ENCODE assay signal across 32 cellular contexts in the genomic region with DNA sequence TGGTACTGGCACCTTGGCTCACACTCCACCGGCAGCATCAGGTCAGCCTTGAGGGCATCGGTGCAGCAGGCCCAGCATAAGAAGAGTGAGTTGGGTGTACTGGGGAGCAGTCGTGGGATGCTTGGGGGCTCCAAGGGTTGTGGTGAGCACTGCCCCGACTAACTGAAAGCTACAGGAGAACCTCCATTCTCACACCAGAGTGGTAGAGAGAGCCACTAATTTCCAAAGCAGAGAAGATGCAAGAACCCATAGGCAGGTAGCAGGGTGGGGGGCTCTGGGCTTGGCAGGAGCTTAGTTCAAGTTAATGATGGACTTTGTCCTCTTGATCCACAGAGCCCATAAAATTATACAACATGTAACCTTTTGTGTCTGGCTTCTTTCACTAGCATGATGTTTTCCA.
"Had no signal": no experiment of that assay in that cellular context is flagged by ENCODE, and none has a peak within 500 bp of the region (broad histone marks: within the 10 kb centered on the region; RNA-seq: fewer than 3 reads in every experiment).

No MANE protein-coding gene starts in this region.

- H3K36me3 ChIP-seq: adrenal gland, brain microvascular endothelial cell, breast epithelium had no signal

- H3K9me3 ChIP-seq: adrenal gland, body of pancreas, breast epithelium had no signal

- H3K4me1 ChIP-seq: body of pancreas had no signal

- ATAC-seq: activated CD8-positive, alpha-beta memory T cell treated with anti-CD3 and anti-CD28 coated beads, Interleukin-2, amount 10 ng/mL, durations not matched to agents 7 days and 5 days; activated CD8-positive, alpha-beta T cell treated with anti-CD3 and anti-CD28 coated beads, Interleukin-2, amount 10 ng/mL, durations not matched to agents 7 days and 5 days; activated naive CD4-positive, alpha-beta T cell treated with anti-CD3 and anti-CD28 coated beads, Interleukin-2, amount 50 U/mL, for 72 hours; activated T-cell treated with anti-CD3 and anti-CD28 coated beads, Interleukin-2, amount 50 U/mL, for 4 hours; activated T-cell treated with anti-CD3 and anti-CD28 coated beads, Interleukin-2, amount 50 U/mL, for 72 hours; activated T-helper 17 cell treated with anti-CD3 and anti-CD28 coated beads, Interleukin-2, amount 50 U/mL, for 72 hours; body of pancreas had no signal

- H3K27ac ChIP-seq: adrenal gland, body of pancreas, brain microvascular endothelial cell, breast epithelium, VCaP had no signal

- DNase-seq: activated B cell treated with CpG ODN at 0.5 μM for 24 hours; activated CD4-positive, alpha-beta memory T cell treated with anti-CD3 and anti-CD28 coated beads, Interleukin-2, amount 10 ng/mL, durations not matched to agents 7 days and 5 days; activated CD4-positive, alpha-beta T cell treated with anti-CD3 and anti-CD28 coated beads for 48 hours; activated CD4-positive, alpha-beta T cell treated with anti-CD3 and anti-CD28 coated beads, Interleukin-2, amount 10 ng/mL, durations not matched to agents 7 days and 5 days; activated CD4-positive, alpha-beta T cell treated with anti-CD3 and anti-CD28 coated beads, Interleukin-2, amount 50 U/mL, for 48 hours; activated CD4-positive, CD25-positive, alpha-beta regulatory T cell treated with anti-CD3 and anti-CD28 coated beads, Interleukin-2, amount 50 U/mL, for 72 hours; activated CD8-positive, alpha-beta memory T cell treated with anti-CD3 and anti-CD28 coated beads for 24 hours; activated CD8-positive, alpha-beta memory T cell treated with anti-CD3 and anti-CD28 coated beads, Interleukin-2, amount 10 ng/mL, durations not matched to agents 7 days and 5 days; activated CD8-positive, alpha-beta T cell treated with anti-CD3 and anti-CD28 coated beads, Interleukin-2, amount 10 ng/mL, durations not matched to agents 7 days and 5 days; activated gamma-delta T cell treated with Interleukin-2 at 50 U/mL for 16 hours; activated naive CD4-positive, alpha-beta T cell; activated naive CD4-positive, alpha-beta T cell treated with anti-CD3 and anti-CD28 coated beads for 36 hours; activated naive CD4-positive, alpha-beta T cell treated with anti-CD3 and anti-CD28 coated beads, Interleukin-2, amount 50 U/mL, for 16 hours; activated naive CD8-positive, alpha-beta T cell treated with anti-CD3 and anti-CD28 coated beads for 36 hours; activated T-cell treated with anti-CD3 and anti-CD28 coated beads for 4 hours; activated T-cell treated with anti-CD3 and anti-CD28 coated beads, Interleukin-2, amount 50 U/mL, for 1 hour; activated T-cell treated with anti-CD3 and anti-CD28 coated beads, Interleukin-2, amount 50 U/mL, for 4 hours; activated T-cell treated with anti-CD3 and anti-CD28 coated beads, Interleukin-2, amount 50 U/mL, for 72 hours; adrenal gland; amniotic stem cell; aorta; body of pancreas; brain microvascular endothelial cell; central memory CD4-positive, alpha-beta T cell; SW 1271; T-helper 1 cell; T-helper 2 cell; T-helper 9 cell had no signal

- H3K4me3 ChIP-seq: adrenal gland, body of pancreas, breast epithelium had no signal

- H3K27me3 ChIP-seq: adrenal gland, body of pancreas, brain microvascular endothelial cell, breast epithelium had no signal
